In the genomic region with DNA sequence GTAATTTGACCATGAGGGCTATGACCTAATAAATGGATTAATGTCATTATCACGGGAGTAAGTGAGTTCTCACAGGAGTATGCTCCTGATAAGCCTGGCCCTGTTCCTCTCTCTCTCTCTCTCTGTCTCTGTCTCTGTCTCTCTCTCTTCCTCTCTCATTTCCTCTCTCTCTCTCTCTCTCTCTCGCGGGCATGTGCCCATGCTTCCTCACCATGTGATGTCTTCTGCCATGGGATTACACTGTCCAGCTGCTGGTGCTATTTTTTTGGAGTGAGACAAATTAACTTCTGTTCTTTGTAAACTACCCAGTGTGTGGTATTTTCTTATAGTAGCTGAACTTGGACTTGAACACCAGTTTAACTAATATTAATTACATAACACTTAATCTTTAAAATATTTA, we compare ENCODE assay signal across 23 cellular contexts.
"Had no signal": no experiment of that assay in that cellular context is flagged by ENCODE, and none has a peak within 500 bp of the region (broad histone marks: within the 10 kb centered on the region; RNA-seq: fewer than 3 reads in every experiment).

No MANE protein-coding gene starts in this region.

- H3K4me3 Mint-ChIP-seq: T-cell had no signal

- ATAC-seq: T-cell had no signal

- H3K36me3 ChIP-seq: SJSA1 had no signal

- H3K27me3 ChIP-seq: SJSA1 had no signal

- FAIRE-seq: RCC 7860 had no signal

- H3K9ac ChIP-seq: SK-N-SH had no signal

- H3K4me2 ChIP-seq: SK-N-SH had no signal

- H3K27ac Mint-ChIP-seq: T-cell had no signal

- H3K4me1 ChIP-seq: SJSA1 had no signal

- H3K36me3 Mint-ChIP-seq: T-cell had no signal

- H3K4me3 ChIP-seq: SJSA1 had no signal

- H3K9me3 ChIP-seq: SJSA1, SK-N-SH had no signal

- H3K4me1 Mint-ChIP-seq: T-cell had no signal

- H3K9me2 ChIP-seq: SK-N-SH had no signal

- H3K27ac ChIP-seq: HL-60, SJSA1 had no signal

- DNase-seq: IMR-90, Kasumi-1, KG1, MM.1S, NCI-H1048, NCI-H1105, NCI-H1417, NCI-H1436 treated with DMSO at 0.1 percent for 48 hours, NCI-H1694, NCI-H187 treated with DMSO at 0.1 percent for 48 hours, NCI-H2029 treated with DMSO at 0.1 percent for 48 hours, NCI-H2227 treated with DMSO at 0.1 percent for 48 hours, NCI-H524, NCI-H69, Right ventricle myocardium superior, RPMI8226, SIG-M5, SK-N-SH, SW 1271, T-cell had no signal

- H3K27me3 Mint-ChIP-seq: T-cell had no signal
